ENCODE assay signal across 25 cellular contexts in genomic region chr7:6193734-6194133, GRCh38.
"Had no signal": no experiment of that assay in that cellular context is flagged by ENCODE, and none has a peak within 500 bp of the region (broad histone marks: within the 10 kb centered on the region; RNA-seq: fewer than 3 reads in every experiment).

No MANE protein-coding gene starts in this region.

- H3K4me1 Mint-ChIP-seq: naive thymus-derived CD4-positive, alpha-beta T cell had no signal

- H3K9me3 Mint-ChIP-seq: naive thymus-derived CD4-positive, alpha-beta T cell; stimulated activated naive B cell treated with anti-CD40 and anti-IgM and Interleukin-4, amounts not matched to agents 10 μg/mL and 1 μg/mL and 100 μg/mL, for 72 hours; stimulated activated naive CD8-positive, alpha-beta T cell treated with anti-CD3 and anti-CD28 coated beads, Interleukin-15, Interleukin-2, amounts not matched to agents 100 ng/mL and 50 ng/mL, for 24 hours had no signal

- H3K27me3 ChIP-seq: dorsolateral prefrontal cortex, gastrocnemius medialis, left lung, ovary, spleen, tibial nerve, upper lobe of right lung had no signal

- H3K36me3 Mint-ChIP-seq: naive thymus-derived CD4-positive, alpha-beta T cell; stimulated activated naive B cell treated with anti-CD40 and anti-IgM and Interleukin-4, amounts not matched to agents 10 μg/mL and 1 μg/mL and 100 μg/mL, for 72 hours had no signal

- H3K36me3 ChIP-seq: ovary had no signal

- ATAC-seq: esophagus mucosa; gastrocnemius medialis; left lung; naive thymus-derived CD4-positive, alpha-beta T cell; psoas muscle; stimulated activated naive B cell treated with anti-CD40 and anti-IgM and Interleukin-4, amounts not matched to agents 10 μg/mL and 1 μg/mL and 100 μg/mL, for 72 hours; upper lobe of right lung had no signal

- H3K27me3 Mint-ChIP-seq: stimulated activated naive B cell treated with anti-CD40 and anti-IgM and Interleukin-4, amounts not matched to agents 10 μg/mL and 1 μg/mL and 100 μg/mL, for 72 hours; stimulated activated naive CD8-positive, alpha-beta T cell treated with anti-CD3 and anti-CD28 coated beads, Interleukin-15, Interleukin-2, amounts not matched to agents 100 ng/mL and 50 ng/mL, for 24 hours had no signal

- H3K9me3 ChIP-seq: gastrocnemius medialis, left lung, ovary, psoas muscle, spleen, thoracic aorta, tibial nerve, upper lobe of right lung had no signal

- H3K4me1 ChIP-seq: left lung, spleen, upper lobe of right lung had no signal

- H3K4me3 ChIP-seq: dorsolateral prefrontal cortex, gastrocnemius medialis, left lung, ovary, psoas muscle, skin epidermis, spleen, thoracic aorta, tibial nerve, upper lobe of right lung had no signal

- H3K27ac Mint-ChIP-seq: naive thymus-derived CD4-positive, alpha-beta T cell; stimulated activated naive B cell treated with anti-CD40 and anti-IgM and Interleukin-4, amounts not matched to agents 10 μg/mL and 1 μg/mL and 100 μg/mL, for 72 hours; stimulated activated naive CD8-positive, alpha-beta T cell treated with anti-CD3 and anti-CD28 coated beads, Interleukin-15, Interleukin-2, amounts not matched to agents 100 ng/mL and 50 ng/mL, for 24 hours had no signal

- H3K27ac ChIP-seq: dorsolateral prefrontal cortex, epithelial cell of prostate, gastrocnemius medialis, left lung, ovary, psoas muscle, skin epidermis, spleen, thoracic aorta, tibial nerve, upper lobe of right lung had no signal

- DNase-seq: dorsolateral prefrontal cortex; effector CD4-positive, alpha-beta T cell; foreskin fibroblast; gastrocnemius medialis; head of caudate nucleus; kidney; left lung; mesendoderm; midbrain; naive thymus-derived CD4-positive, alpha-beta T cell; occipital lobe; ovary; posterior cingulate gyrus; psoas muscle; right cardiac atrium; spleen; stimulated activated CD4-positive, alpha-beta T cell treated with anti-CD3 and anti-CD28 coated beads, Interleukin-4, amount 100 ng/mL, for 4 hours; stimulated activated naive B cell treated with anti-CD40 and anti-IgM and Interleukin-4, amounts not matched to agents 10 μg/mL and 1 μg/mL and 100 μg/mL, for 72 hours; upper lobe of right lung had no signal

- H3K4me3 Mint-ChIP-seq: naive thymus-derived CD4-positive, alpha-beta T cell; stimulated activated naive B cell treated with anti-CD40 and anti-IgM and Interleukin-4, amounts not matched to agents 10 μg/mL and 1 μg/mL and 100 μg/mL, for 72 hours; stimulated activated naive CD8-positive, alpha-beta T cell treated with anti-CD3 and anti-CD28 coated beads, Interleukin-15, Interleukin-2, amounts not matched to agents 100 ng/mL and 50 ng/mL, for 24 hours had no signal
